Comparison of ENCODE assay signal across 14 cellular contexts in genomic region chr1:229139320-229139719, GRCh38.
A peak's percentile ranks its signal among the peaks of the same experiment; 100 is the strongest.
DNase-seq lines count a peak whose midpoint lies in the region; ATAC-seq, FAIRE-seq and TF ChIP-seq lines count a peak whose summit lies in the region.
"Had no signal": no experiment of that assay in that cellular context is flagged by ENCODE, and none has a peak within 500 bp of the region (broad histone marks: within the 10 kb centered on the region; RNA-seq: fewer than 3 reads in every experiment).

No MANE protein-coding gene starts in this region.

- no peak overlapping the region for H3K9ac ChIP-seq in mammary epithelial cell (ENCODE audit: insufficient read depth, low read length)

- H3K27me3 ChIP-seq in mammary epithelial cell (ENCODE audit: insufficient read depth, low read length), result peaks cover 2% of the 10 kb centered on the region
- H3K27me3 ChIP-seq: brain microvascular endothelial cell, right lobe of liver had no signal

- no peak for TF ChIP-seq POLR2A in GM12892 (IDR thresholded peaks at IDR 0.05; ENCODE audit: low read depth, low read length)

- H3K79me2 ChIP-seq in mammary epithelial cell (ENCODE audit: insufficient read depth, low read length), result no peaks in the 10 kb centered on the region

- 87% methylated on average over 8 of the region's 8 CpGs for WGBS in mammary epithelial cell (ENCODE audit: low coverage, missing lambda C conversion rate)

- no peak overlapping the region for H3K4me2 ChIP-seq in mammary epithelial cell (ENCODE audit: insufficient read depth, low read depth, low read length)

- no peaks in the 10 kb centered on the region for H3K36me3 ChIP-seq in mammary epithelial cell (ENCODE audit: insufficient read depth, low read length)
- H3K36me3 ChIP-seq: brain microvascular endothelial cell, right lobe of liver had no signal

- H3K4me1 ChIP-seq in mammary epithelial cell (ENCODE audit: insufficient read depth, low read length), result no peaks in the 10 kb centered on the region
- H3K4me1 ChIP-seq: right lobe of liver had no signal

- dilution Hi-C loops in mammary epithelial cell (cut with HindIII; ENCODE audit: low sequenced_read_pairs), result no loop called here

- CTCF ChIA-PET in mammary epithelial cell (lab: Charles Lee; ENCODE audit: low non-redundant PET), result no interaction called here

- no peak overlapping the region for H3K27ac ChIP-seq in mammary epithelial cell (ENCODE audit: insufficient read depth, low read depth, low read length)
- H3K27ac ChIP-seq: brain microvascular endothelial cell, right lobe of liver had no signal

- BruUV-seq in mammary epithelial cell (replicated peaks; lab: Mats Ljungman, UMichigan), result no TSS peak

- no peak overlapping the region for H2AFZ ChIP-seq in mammary epithelial cell (ENCODE audit: low read depth, low read length)

- no peak overlapping the region for H3K4me3 ChIP-seq in mammary epithelial cell (replicated peaks in 1 of 3; ENCODE audit: insufficient read depth in 1 of 3, low read depth in 2 of 3, low read length in 3 of 3)
- H3K4me3 ChIP-seq: right lobe of liver had no signal

- peak; percentile 78 for ATAC-seq in GM21526 (IDR thresholded peaks at IDR 0.05; ENCODE audit: low FRiP score, unreplicated experiment)
- ATAC-seq: left ventricle myocardium superior; stimulated activated memory B cell treated with anti-CD40 and anti-IgM and Interleukin-4, amounts not matched to agents 10 μg/mL and 1 μg/mL and 100 μg/mL, for 72 hours had no signal

- no peak for DNase-seq in GM12892 (ENCODE audit: insufficient read length)
- peak; percentile 66 to 85 for DNase-seq in NCI-H524 (lab: John Stamatoyannopoulos, UW)
- DNase-seq in myocyte (ENCODE audit: low read depth), result peak; percentile 37
- DNase-seq in cortex of kidney (lab: John Stamatoyannopoulos, UW), result no peak
- no peak for DNase-seq in cerebellum (ENCODE audit: low spot score)
- no peak for DNase-seq in T-helper 9 cell
- DNase-seq in mammary epithelial cell, result no peak
- DNase-seq: brain microvascular endothelial cell, left ventricle myocardium superior, right lobe of liver had no signal

- TF ChIP-seq CTCF in mammary epithelial cell (conservative IDR thresholded peaks at IDR 0.05 in 1 of 2, IDR thresholded peaks at IDR 0.05 in 1 of 2; ENCODE audit: extremely low read depth in 1 of 2, insufficient read depth in 1 of 2, low read depth in 1 of 2, low read length in 2 of 2), result no peak

- H3K9me3 ChIP-seq in mammary epithelial cell (replicated peaks; ENCODE audit: insufficient read depth, low read length), result peaks cover 2% of the 10 kb centered on the region
- H3K9me3 ChIP-seq: right lobe of liver had no signal

- in situ Hi-C loops in mammary epithelial cell (cut with MboI; ENCODE audit: low sequenced_read_pairs in 2 of 2), result no loop called here

- intact Hi-C loops in mammary epithelial cell (cut with micrococcal nuclease), result no loop called here

- peak; percentile 79 for FAIRE-seq in GM12892 (lab: Jason Lieb, UNC)
- FAIRE-seq: G401.6, H1 had no signal

- H4K20me1 ChIP-seq in mammary epithelial cell (ENCODE audit: insufficient read depth, low read length), result no peaks in the 10 kb centered on the region

Comparison
In these comparisons a context has a peak if more than half of its experiments do, and no peak if none do; other contexts are left out.
1. DNase-seq: peak in NCI-H524 (2 of 2) and myocyte (single experiment); none in GM12892 (single experiment), cortex of kidney (single experiment), cerebellum (single experiment), T-helper 9 cell (single experiment) and mammary epithelial cell (single experiment).